In genomic region chr10:125063256-125063945, GRCh38 we compare ENCODE assay signal across 15 cellular contexts.
DNase-seq lines count a peak whose midpoint lies in the region; TF ChIP-seq lines count a peak whose summit lies in the region.
"Had no signal": no experiment of that assay in that cellular context is flagged by ENCODE, and none has a peak within 500 bp of the region (broad histone marks: within the 10 kb centered on the region; RNA-seq: fewer than 3 reads in every experiment).

No MANE protein-coding gene starts in this region.

- H3K9me2 ChIP-seq in PC-9 (ENCODE audit: insufficient read depth) = no peaks in the 10 kb centered on the region

- H3K4me2 ChIP-seq in PC-9 = peak overlapping the region; percentile 71

- H4K20me1 ChIP-seq in PC-9 (ENCODE audit: insufficient read depth) = 0 out of 2 replicates have a peak, but pooled peaks cover 4% of the 10 kb centered on the region

- H3K79me2 ChIP-seq in PC-9 (ENCODE audit: low read depth) = peaks cover 86% of the 10 kb centered on the region

- H3K27me3 Mint-ChIP-seq in T-helper 2 cell treated with Interferon-gamma antibody and Interleukin-4, amounts not matched to agents 5 μg/mL and 100 μg/mL, for 36 hours (ENCODE audit: low read depth) = peaks cover 19% of the 10 kb centered on the region

- H3K36me3 ChIP-seq in BJ (ENCODE audit: control insufficient read depth, insufficient read depth, low read length) (no peaks in the 10 kb centered on the region), PC-9 (ENCODE audit: low read depth) (no peaks in the 10 kb centered on the region), SJCRH30 (no peaks in the 10 kb centered on the region)

- no peaks in the 10 kb centered on the region for H3K36me3 Mint-ChIP-seq in T-helper 2 cell treated with Interferon-gamma antibody and Interleukin-4, amounts not matched to agents 5 μg/mL and 100 μg/mL, for 36 hours (ENCODE audit: low read depth)

- no peak overlapping the region for H2AFZ ChIP-seq in PC-9

- H3K4me1 ChIP-seq in PC-9 (replicated peaks; ENCODE audit: insufficient read depth) = peaks cover 54% of the 10 kb centered on the region
- H3K4me1 ChIP-seq in SJCRH30 = no peaks in the 10 kb centered on the region; the same call in 1 of the 2 replicates

- H3K27ac ChIP-seq in PC-9 (peak overlapping the region; percentile 96), epithelial cell of prostate (peak overlapping the region; percentile 95), SJCRH30 (no peak overlapping the region)

- peaks cover 37% of the 10 kb centered on the region for H3F3A ChIP-seq in PC-9 (ENCODE audit: insufficient read depth, low read depth)

- intact Hi-C loops in PC-9 (cut with micrococcal nuclease; ENCODE audit: unreplicated experiment) (loop anchor here (5.0 kb wide), 1 partner anchor 759 kb away; the partner anchor contains the start of genes BCCIP and UROS), posterior vena cava (cut with DNase I) (no loop called here)

- no peak overlapping the region for H3K4me3 Mint-ChIP-seq in T-helper 2 cell treated with Interferon-gamma antibody and Interleukin-4, amounts not matched to agents 5 μg/mL and 100 μg/mL, for 36 hours
- H3K4me3 Mint-ChIP-seq: stimulated activated naive CD8-positive, alpha-beta T cell treated with anti-CD3 and anti-CD28 coated beads, Interleukin-15, amount 100 ng/mL, for 72 hours had no signal

- POLR2A ChIA-PET in BJ (lab: Charles Lee) = interaction anchor here (0.6 to 0.7 kb wide), 3 partner anchors 13 to 168 kb away, joined by 3 to 4 read pairs (median 3); no protein-coding TSS in a partner anchor
- POLR2A ChIA-PET in PC-9 (lab: Charles Lee; ENCODE audit: unreplicated experiment) = no interaction called here

- H3K27me3 ChIP-seq in BJ (ENCODE audit: control insufficient read depth, insufficient read depth, low read length) (no peaks in the 10 kb centered on the region), PC-9 (ENCODE audit: insufficient read depth, low read depth) (no peaks in the 10 kb centered on the region), SJCRH30 (no peaks in the 10 kb centered on the region)
- H3K27me3 ChIP-seq: cardiac muscle cell had no signal

- no peaks in the 10 kb centered on the region for H3K9me3 Mint-ChIP-seq in T-helper 2 cell treated with Interferon-gamma antibody and Interleukin-4, amounts not matched to agents 5 μg/mL and 100 μg/mL, for 36 hours
- H3K9me3 Mint-ChIP-seq: stimulated activated naive CD8-positive, alpha-beta T cell treated with anti-CD3 and anti-CD28 coated beads, Interleukin-15, amount 100 ng/mL, for 72 hours had no signal

- CTCF ChIA-PET in BJ (lab: Yijun Ruan, JAX) (interaction anchor here (0.9 to 8.9 kb wide), 8 partner anchors 16 to 111 kb away, joined by 3 to 123 read pairs (median 10); no protein-coding TSS in a partner anchor), PC-9 (lab: Charles Lee) (interaction anchor here (1.1 kb wide), 1 partner anchor 17 kb away, joined by 3 read pairs; no protein-coding TSS in a partner anchor)

- no peak overlapping the region for H3K27ac Mint-ChIP-seq in T-helper 2 cell treated with Interferon-gamma antibody and Interleukin-4, amounts not matched to agents 5 μg/mL and 100 μg/mL, for 36 hours
- H3K27ac Mint-ChIP-seq: stimulated activated naive CD8-positive, alpha-beta T cell treated with anti-CD3 and anti-CD28 coated beads, Interleukin-15, amount 100 ng/mL, for 72 hours had no signal

- H3K9me3 ChIP-seq in PC-9 (ENCODE audit: insufficient read depth, low read depth) (no peaks in the 10 kb centered on the region), SJCRH30 (replicated peaks) (no peaks in the 10 kb centered on the region)

- H3K4me1 Mint-ChIP-seq in T-helper 2 cell treated with Interferon-gamma antibody and Interleukin-4, amounts not matched to agents 5 μg/mL and 100 μg/mL, for 36 hours (ENCODE audit: low read depth) = peaks cover 13% of the 10 kb centered on the region

- no TSS peak for BruUV-seq in PC-9 (replicated peaks; lab: Mats Ljungman, UMichigan)

- no peak overlapping the region for H3K4me3 ChIP-seq in BJ (ENCODE audit: low read depth, low read length)
- H3K4me3 ChIP-seq in PC-9 = no peak overlapping the region
- H3K4me3 ChIP-seq in SJCRH30 = no peak overlapping the region
- H3K4me3 ChIP-seq: cardiac muscle cell had no signal

- DNase-seq in BJ (ENCODE audit: low read depth) (peak; percentile 74), PC-9 (no peak), epithelial cell of prostate (ENCODE audit: low read depth, low spot score) (no peak), posterior vena cava (ENCODE audit: low spot score) (peak; percentile 18), NCI-H510A treated with DMSO at 0.1 percent for 48 hours (lab: John Stamatoyannopoulos, UW) (no peak), SJCRH30 (no peak), NCI-H1092 treated with DMSO at 0.1 percent for 48 hours (lab: John Stamatoyannopoulos, UW) (no peak)
- DNase-seq in T-helper 2 cell treated with Interferon-gamma antibody and Interleukin-4, amounts not matched to agents 5 μg/mL and 100 μg/mL, for 36 hours (ENCODE audit: low spot score) = no peak
- DNase-seq: activated naive CD4-positive, alpha-beta T cell treated with Interleukin-2 at 50 U/mL for 16 hours; left cardiac atrium; MM.1S; naive B cell; NCI-H2081 treated with DMSO at 0.1 percent for 48 hours; stimulated activated naive CD8-positive, alpha-beta T cell treated with anti-CD3 and anti-CD28 coated beads, Interleukin-15, amount 100 ng/mL, for 72 hours had no signal

- TF ChIP-seq CTCF in BJ (IDR thresholded peaks at IDR 0.05; ENCODE audit: insufficient read depth, low read depth, low read length) = no peak
- no peak for TF ChIP-seq CTCF in PC-9 (conservative IDR thresholded peaks at IDR 0.05)

Comparison
In these comparisons a context has a peak if more than half of its experiments do, and no peak if none do; other contexts are left out.
1. DNase-seq: peak in BJ (single experiment) and posterior vena cava (single experiment); none in PC-9 (0 of 2), epithelial cell of prostate (single experiment), NCI-H510A treated with DMSO at 0.1 percent for 48 hours (single experiment), SJCRH30 (0 of 2), NCI-H1092 treated with DMSO at 0.1 percent for 48 hours (single experiment) and T-helper 2 cell treated with Interferon-gamma antibody and Interleukin-4, amounts not matched to agents 5 μg/mL and 100 μg/mL, for 36 hours (single experiment).